In genomic region chr6:139588076-139588639, GRCh38 we compare ENCODE assay signal across 9 cellular contexts.
A peak's percentile ranks its signal among the peaks of the same experiment; 100 is the strongest.
DNase-seq lines count a peak whose midpoint lies in the region; FAIRE-seq and TF ChIP-seq lines count a peak whose summit lies in the region.
"Had no signal": no experiment of that assay in that cellular context is flagged by ENCODE, and none has a peak within 500 bp of the region (broad histone marks: within the 10 kb centered on the region; RNA-seq: fewer than 3 reads in every experiment).

No MANE protein-coding gene starts in this region.

- no peak for FAIRE-seq in HTR-8/SVneo (lab: Jason Lieb, UNC)

- intact Hi-C loops in ascending aorta (cut with DNase I), result no loop called here

- H3K27me3 Mint-ChIP-seq in mesothelial cell of epicardium (ENCODE audit: low read depth), result no peaks in the 10 kb centered on the region

- TF ChIP-seq CTCF in mesothelial cell of epicardium (IDR thresholded peaks at IDR 0.05; ENCODE audit: unreplicated experiment) (no peak), ascending aorta (IDR thresholded peaks at IDR 0.05) (no peak)

- H3K4me3 Mint-ChIP-seq in mesothelial cell of epicardium, result no peak overlapping the region
- H3K4me3 Mint-ChIP-seq: naive B cell had no signal

- H3K4me1 Mint-ChIP-seq in mesothelial cell of epicardium, result peaks cover 61% of the 10 kb centered on the region
- H3K4me1 Mint-ChIP-seq: naive B cell had no signal

- H3K9me3 ChIP-seq in ascending aorta, result no peaks in the 10 kb centered on the region

- DNase-seq in DMS 273 (lab: John Stamatoyannopoulos, UW; ENCODE audit: unreplicated experiment), result peak; percentile 85
- peak; percentile 56 for DNase-seq in NCI-H2029 (lab: John Stamatoyannopoulos, UW)
- peak; percentile 80 for DNase-seq in astrocyte of the hippocampus (ENCODE audit: low read depth, low spot score)
- no peak for DNase-seq in mesothelial cell of epicardium (ENCODE audit: low spot score in 2 of 2, unreplicated experiment in 2 of 2)
- DNase-seq in ascending aorta (ENCODE audit: low spot score in 2 of 2), result no peak
- DNase-seq in effector CD8-positive, alpha-beta T cell (lab: John Stamatoyannopoulos, UW), result no peak
- DNase-seq in activated gamma-delta T cell treated with Interleukin-2 at 50 U/mL for 16 hours, result no peak
- no peak for DNase-seq in HTR-8/SVneo (ENCODE audit: insufficient read length, low spot score)
- DNase-seq: naive B cell had no signal

- H3K27ac ChIP-seq in ascending aorta, result peak overlapping the region in 1 of 2 donors; percentile 44

- no peaks in the 10 kb centered on the region for H3K27me3 ChIP-seq in ascending aorta

- H3K4me1 ChIP-seq in ascending aorta, result peaks cover 0 to 17% of the 10 kb centered on the region in 2 donors

- H3K36me3 ChIP-seq in ascending aorta, result no peaks in the 10 kb centered on the region

- H3K4me3 ChIP-seq in ascending aorta, result no peak overlapping the region

- H3K9me3 Mint-ChIP-seq in mesothelial cell of epicardium, result no peaks in the 10 kb centered on the region
- H3K9me3 Mint-ChIP-seq: naive B cell had no signal

- peaks cover 1% of the 10 kb centered on the region for H3K36me3 Mint-ChIP-seq in mesothelial cell of epicardium
- H3K36me3 Mint-ChIP-seq: naive B cell had no signal

- H3K27ac Mint-ChIP-seq in mesothelial cell of epicardium, result peak overlapping the region; percentile 83

Comparison
In these comparisons a context has a peak if more than half of its experiments do, and no peak if none do; other contexts are left out.
1. DNase-seq: peak in DMS 273 (single experiment), NCI-H2029 (single experiment) and astrocyte of the hippocampus (single experiment); none in mesothelial cell of epicardium (0 of 2), ascending aorta (0 of 2), effector CD8-positive, alpha-beta T cell (single experiment), activated gamma-delta T cell treated with Interleukin-2 at 50 U/mL for 16 hours (single experiment) and HTR-8/SVneo (single experiment).